Comparison of ENCODE assay signal across 8 cellular contexts in genomic region chr13:96075953-96076543, GRCh38. TPM values are rescaled to one million over a fixed set of nuclear protein-coding genes. Genes with fewer than 3 reads are reported as not detected.
DNase-seq lines count a peak whose midpoint lies in the region; ATAC-seq and TF ChIP-seq lines count a peak whose summit lies in the region.

No MANE protein-coding gene starts in this region.

- intact Hi-C loops in heart right ventricle (cut with DNase I) = no loop called here
- intact Hi-C loops in esophagus muscularis mucosa (cut with DNase I) = no loop called here

- ATAC-seq in heart right ventricle (no peak), GM19463 (IDR thresholded peaks at IDR 0.05; ENCODE audit: unreplicated experiment) (no peak)
- no peak for ATAC-seq in stimulated activated effector memory CD8-positive, alpha-beta T cell treated with anti-CD3 and anti-CD28 coated beads, Interleukin-12 subunit alpha, Interleukin-12 subunit beta, amount 100 ng/mL, for 72 hours

- no peaks in the 10 kb centered on the region for H3K36me3 Mint-ChIP-seq in stimulated activated effector memory CD8-positive, alpha-beta T cell treated with anti-CD3 and anti-CD28 coated beads, Interleukin-12 subunit alpha, Interleukin-12 subunit beta, amount 100 ng/mL, for 72 hours

- H3K4me3 ChIP-seq in heart right ventricle = no peak overlapping the region
- H3K4me3 ChIP-seq in right atrium auricular region = no peak overlapping the region
- no peak overlapping the region for H3K4me3 ChIP-seq in esophagus muscularis mucosa

- DNase-seq in heart right ventricle = no peak
- no peak for DNase-seq in right atrium auricular region (ENCODE audit: low spot score)
- DNase-seq in M059J (ENCODE audit: low read depth) = peak; percentile 23
- no peak for DNase-seq in esophagus muscularis mucosa (ENCODE audit: extremely low spot score)
- no peak for DNase-seq in stimulated activated effector memory CD8-positive, alpha-beta T cell treated with anti-CD3 and anti-CD28 coated beads, Interleukin-12 subunit alpha, Interleukin-12 subunit beta, amount 100 ng/mL, for 72 hours (ENCODE audit: low spot score in 2 of 2)
- no peak for DNase-seq in NCI-H2107 (lab: John Stamatoyannopoulos, UW)
- no peak for DNase-seq in hypothalamus (lab: John Stamatoyannopoulos, UW)

- H3K4me1 ChIP-seq in heart right ventricle = no peaks in the 10 kb centered on the region
- H3K4me1 ChIP-seq in right atrium auricular region = no peaks in the 10 kb centered on the region
- no peaks in the 10 kb centered on the region for H3K4me1 ChIP-seq in esophagus muscularis mucosa

- H3K4me3 Mint-ChIP-seq in stimulated activated effector memory CD8-positive, alpha-beta T cell treated with anti-CD3 and anti-CD28 coated beads, Interleukin-12 subunit alpha, Interleukin-12 subunit beta, amount 100 ng/mL, for 72 hours = no peak overlapping the region

- H3K9me3 ChIP-seq in heart right ventricle = no peaks in the 10 kb centered on the region
- H3K9me3 ChIP-seq in right atrium auricular region = no peaks in the 10 kb centered on the region
- H3K9me3 ChIP-seq in esophagus muscularis mucosa = no peaks in the 10 kb centered on the region

- TF ChIP-seq CTCF in heart right ventricle (IDR thresholded peaks at IDR 0.05) (peak in 8 of 9 donors; percentile 23 to 61 (median 52)), right atrium auricular region (IDR thresholded peaks at IDR 0.05) (peak in 1 of 2 donors; percentile 59), esophagus muscularis mucosa (IDR thresholded peaks at IDR 0.05) (peak; percentile 8 to 45 (median 38))

- no peaks in the 10 kb centered on the region for H3K36me3 ChIP-seq in heart right ventricle
- H3K36me3 ChIP-seq in right atrium auricular region = no peaks in the 10 kb centered on the region
- H3K36me3 ChIP-seq in esophagus muscularis mucosa = no peaks in the 10 kb centered on the region

- peaks cover 17% of the 10 kb centered on the region for H3K9me3 Mint-ChIP-seq in stimulated activated effector memory CD8-positive, alpha-beta T cell treated with anti-CD3 and anti-CD28 coated beads, Interleukin-12 subunit alpha, Interleukin-12 subunit beta, amount 100 ng/mL, for 72 hours

- H3K4me1 Mint-ChIP-seq in stimulated activated effector memory CD8-positive, alpha-beta T cell treated with anti-CD3 and anti-CD28 coated beads, Interleukin-12 subunit alpha, Interleukin-12 subunit beta, amount 100 ng/mL, for 72 hours = no peaks in the 10 kb centered on the region

- H3K27me3 ChIP-seq in heart right ventricle = peaks cover 0 to 40% (median 9%) of the 10 kb centered on the region in 7 donors
- H3K27me3 ChIP-seq in right atrium auricular region = no peaks in the 10 kb centered on the region
- H3K27me3 ChIP-seq in esophagus muscularis mucosa = no peaks in the 10 kb centered on the region

- no peak for TF ChIP-seq POLR2A in esophagus muscularis mucosa (IDR thresholded peaks at IDR 0.05; ENCODE audit: low read depth)

- no peak overlapping the region for H3K27ac Mint-ChIP-seq in stimulated activated effector memory CD8-positive, alpha-beta T cell treated with anti-CD3 and anti-CD28 coated beads, Interleukin-12 subunit alpha, Interleukin-12 subunit beta, amount 100 ng/mL, for 72 hours

- WGBS in heart right ventricle, 2 donors = 70 to 72% methylated on average over 3 of the region's 3 CpGs
- WGBS in esophagus muscularis mucosa = 70% methylated on average over 3 of the region's 3 CpGs

- H3K27ac ChIP-seq in heart right ventricle = no peak overlapping the region
- no peak overlapping the region for H3K27ac ChIP-seq in right atrium auricular region
- H3K27ac ChIP-seq in esophagus muscularis mucosa (replicated peaks in 1 of 4) = no peak overlapping the region

- no peak for TF ChIP-seq EP300 in esophagus muscularis mucosa (IDR thresholded peaks at IDR 0.05)

RNA-seq across cellular contexts. Expression of gene HS6ST3, which starts 13.9 kb away (rescaled TPM):
- total RNA-seq in heart right ventricle (1 to 10 TPM in 6 of 10 donors, under 1 TPM in 4; 0.30 to 7.6 (median 1.7) TPM), right atrium auricular region (1 to 10 TPM in 1 of 2 donors, under 1 TPM in 1; 0.59 to 3.1 TPM), esophagus muscularis mucosa (10 to 100 TPM in 1 of 4 donors, 1 to 10 TPM in 3; 4.6 to 12.4 (median 7.9) TPM)
- polyA plus RNA-seq in heart right ventricle = under 1 TPM; 0.01 to 0.07 TPM
- total RNA-seq in M059J (2014; rRNA removed; shearing (Covaris generic)) = 1.5 and 2.8 TPM in 2 replicates

RNA-seq across cellular contexts. Expression of gene UGGT2, which starts 22.8 kb away (rescaled TPM):
- total RNA-seq in heart right ventricle = 10 to 100 TPM in 9 of 10 donors, 1 to 10 TPM in 1; 9.8 to 13.4 (median 11.5) TPM
- polyA plus RNA-seq in heart right ventricle = 1 to 10 TPM; 4.7 to 8.2 TPM
- total RNA-seq in right atrium auricular region = 10 to 100 TPM; 17.3 to 25.6 TPM
- 24.0 and 26.1 TPM in 2 replicates for total RNA-seq in M059J (2014; rRNA removed; shearing (Covaris generic))
- total RNA-seq in esophagus muscularis mucosa = 10 to 100 TPM; 20.5 to 48.6 (median 30.6) TPM
